19 cellular contexts compared by ENCODE assay signal in genomic region chr7:45902820-45903219, GRCh38. TPM values are rescaled to one million over a fixed set of nuclear protein-coding genes. Genes with fewer than 3 reads are reported as not detected.
"Had no signal": no experiment of that assay in that cellular context is flagged by ENCODE, and none has a peak within 500 bp of the region (broad histone marks: within the 10 kb centered on the region; RNA-seq: fewer than 3 reads in every experiment).

No MANE protein-coding gene starts in this region.

- H3K9me3 ChIP-seq: gastrocnemius medialis, thoracic aorta had no signal

- H3K36me3 Mint-ChIP-seq: memory B cell had no signal

- H3K4me3 ChIP-seq: gastrocnemius medialis, heart right ventricle, left lung, skin epidermis, stomach, thoracic aorta had no signal

- H3K27ac Mint-ChIP-seq: activated naive CD4-positive, alpha-beta T cell treated with anti-CD3 and anti-CD28 coated beads for 36 hours; effector memory CD8-positive, alpha-beta T cell; memory B cell; nephron had no signal

- H3K4me3 Mint-ChIP-seq: activated naive CD4-positive, alpha-beta T cell treated with anti-CD3 and anti-CD28 coated beads for 36 hours; effector memory CD8-positive, alpha-beta T cell; memory B cell; nephron had no signal

- H3K36me3 ChIP-seq: gastrocnemius medialis, heart right ventricle, left lung, stomach, thoracic aorta had no signal

- H3K4me1 ChIP-seq: gastrocnemius medialis, heart right ventricle, left lung, stomach had no signal

- H3K9me3 Mint-ChIP-seq: effector memory CD8-positive, alpha-beta T cell had no signal

- H3K27me3 ChIP-seq: gastrocnemius medialis, left lung had no signal

- H3K4me1 Mint-ChIP-seq: memory B cell, nephron had no signal

- DNase-seq: activated CD4-positive, alpha-beta T cell treated with anti-CD3 and anti-CD28 coated beads for 48 hours; activated naive CD4-positive, alpha-beta T cell treated with anti-CD3 and anti-CD28 coated beads for 36 hours; central memory CD4-positive, alpha-beta T cell; effector memory CD8-positive, alpha-beta T cell; gastrocnemius medialis; heart right ventricle; islet precursor cell; left lung; stomach had no signal

- H3K27ac ChIP-seq: gastrocnemius medialis, heart right ventricle, left lung, skin epidermis, stomach, thoracic aorta had no signal

RNA-seq across cellular contexts. Expression of gene IGFBP1, which starts 14.5 kb away (rescaled TPM):
- total RNA-seq: activated naive CD4-positive, alpha-beta T cell treated with anti-CD3 and anti-CD28 coated beads for 36 hours; astrocyte; heart right ventricle; left lung; thoracic aorta; urinary bladder had no signal
- polyA plus RNA-seq: esophagus, stomach had no signal

RNA-seq across cellular contexts. Expression of gene CCDC201, which starts 29.9 kb away (rescaled TPM):
- total RNA-seq: activated naive CD4-positive, alpha-beta T cell treated with anti-CD3 and anti-CD28 coated beads for 36 hours; astrocyte; gastrocnemius medialis; heart right ventricle; left lung; mucosa of gallbladder; omental fat pad; renal cortical epithelial cell; stomach; thoracic aorta; urinary bladder had no signal
- polyA plus RNA-seq: esophagus, heart right ventricle, stomach, urinary bladder had no signal
